In genomic region chr11:73761403-73761945, GRCh38 we compare ENCODE assay signal across 7 cellular contexts. TPM values are rescaled to one million over a fixed set of nuclear protein-coding genes. Genes with fewer than 3 reads are reported as not detected.
DNase-seq lines count a peak whose midpoint lies in the region; ATAC-seq, FAIRE-seq and TF ChIP-seq lines count a peak whose summit lies in the region.

No MANE protein-coding gene starts in this region.

- no TSS peak for BruUV-seq in OCI-LY7 (replicated peaks; lab: Mats Ljungman, UMichigan)

- H3K4me2 ChIP-seq in OCI-LY7 (ENCODE audit: low read length): peak overlapping the region; percentile 57

- peak overlapping the region; percentile 31 for H3K4me3 ChIP-seq in H7 (ENCODE audit: insufficient read depth, low read depth, low read length)
- H3K4me3 ChIP-seq in OCI-LY7 (ENCODE audit: low read depth, low read length, poor library complexity, severe bottlenecking): peak overlapping the region; percentile 86
- H3K4me3 ChIP-seq in pancreas: peak overlapping the region in 3 of 4 donors; percentile 2 to 76 (median 35)

- H3K9me2 ChIP-seq in OCI-LY7 (ENCODE audit: insufficient read depth, low read length): no peaks in the 10 kb centered on the region

- peak in 2 of 4 donors; percentile 11 to 15 for ATAC-seq in pancreas

- H2AFZ ChIP-seq in OCI-LY7 (ENCODE audit: low read length): peak overlapping the region; percentile 88

- no peak for FAIRE-seq in pancreas (lab: Jason Lieb, UNC)

- CTCF ChIA-PET in OCI-LY7 (lab: Charles Lee; ENCODE audit: unreplicated experiment): interaction anchor here (0.6 to 1.4 kb wide), 2 partner anchors 18 to 24 kb away, joined by 3 read pairs; no protein-coding TSS in a partner anchor

- H3K36me3 ChIP-seq in H7 (replicated peaks; ENCODE audit: control insufficient read depth, insufficient read depth, low read length) (no peaks in the 10 kb centered on the region), OCI-LY7 (ENCODE audit: insufficient read depth, low read length) (peaks cover 6% of the 10 kb centered on the region; the same call in 1 of the 2 replicates), pancreas (no peaks in the 10 kb centered on the region)

- no peak for DNase-seq in H7
- no peak for DNase-seq in OCI-LY7 (ENCODE audit: low spot score)
- no peak for DNase-seq in epithelial cell of prostate (ENCODE audit: low read depth, low spot score)
- peak in 5 of 6 donors; percentile 22 to 54 (median 48) for DNase-seq in pancreas
- no peak for DNase-seq in germinal center (ENCODE audit: low spot score)
- no peak for DNase-seq in kidney glomerular epithelial cell (lab: John Stamatoyannopoulos, UW)
- DNase-seq in NOMO-1 (lab: John Stamatoyannopoulos, UW; ENCODE audit: unreplicated experiment in 2 of 2): no peak

- H3K79me2 ChIP-seq in OCI-LY7 (ENCODE audit: insufficient read depth, low read depth, low read length): peaks cover 36% of the 10 kb centered on the region

- POLR2A ChIA-PET in OCI-LY7 (lab: Charles Lee): interaction anchor here (0.6 to 5.4 kb wide), 7 partner anchors 13 to 123 kb away, joined by 3 to 52 read pairs (median 5); partner anchors contain the start of gene MRPL48

- 45 to 48% methylated on average over 15 to 16 of the region's 16 CpGs for WGBS in pancreas, 2 donors

- H3K4me1 ChIP-seq in OCI-LY7 (ENCODE audit: insufficient read depth, low read length, poor library complexity, severe bottlenecking) (peaks cover 22% of the 10 kb centered on the region), pancreas (peaks cover 11 to 19% (median 14%) of the 10 kb centered on the region in 3 donors)

- H3K9me3 ChIP-seq in OCI-LY7 (ENCODE audit: low read length): no peaks in the 10 kb centered on the region
- H3K9me3 ChIP-seq in pancreas: no peaks in the 10 kb centered on the region

- peaks cover 14% of the 10 kb centered on the region; the same call in 1 of the 2 replicates for H4K20me1 ChIP-seq in OCI-LY7 (ENCODE audit: insufficient read depth, low read length)

- peak; percentile 11; the same call in 1 of the 2 replicates for TF ChIP-seq CTCF in OCI-LY7 (conservative IDR thresholded peaks at IDR 0.05; ENCODE audit: low read length)
- peak in 1 of 4 donors; percentile 0 for TF ChIP-seq CTCF in pancreas (IDR thresholded peaks at IDR 0.05)

- H3K27ac ChIP-seq in OCI-LY7 (ENCODE audit: low read depth, low read length, poor library complexity, severe bottlenecking) (no peak overlapping the region), epithelial cell of prostate (peak overlapping the region; percentile 86), pancreas (peak overlapping the region; percentile 53 to 96 (median 70))

- intact Hi-C loops in OCI-LY7 (cut with micrococcal nuclease; ENCODE audit: unreplicated experiment) (loop anchor here (1.0 kb wide), 3 partner anchors 18 to 115 kb away; partner anchors contain the start of genes COA4, MRPL48 and PAAF1), pancreas (cut with DNase I) (no loop called here)

- H3K27me3 ChIP-seq in H7 (ENCODE audit: control insufficient read depth, insufficient read depth, low read length) (no peaks in the 10 kb centered on the region), pancreas (no peaks in the 10 kb centered on the region)

RNA-seq across cellular contexts. Expression of gene RAB6A, which starts 0.6 kb away (rescaled TPM):
- total RNA-seq in H7 (2014; rRNA removed; shearing (Covaris generic)): 63.4 and 73.0 TPM in 2 replicates
- total RNA-seq in OCI-LY7 (2014; rRNA removed; shearing (Covaris generic)): 45.3 and 46.5 TPM in 2 replicates
- total RNA-seq in OCI-LY7 (2022) (70.4 and 72.9 TPM in 2 replicates), pancreas (10 to 100 TPM; 44.4 to 80.5 (median 57.9) TPM)
- 10 to 100 TPM; 19.2 to 29.7 TPM for polyA plus RNA-seq in pancreas

RNA-seq across cellular contexts. Expression of gene MRPL48, which starts 26.2 kb away (rescaled TPM):
- total RNA-seq in H7 (2014; rRNA removed; shearing (Covaris generic)): 57.7 and 58.7 TPM in 2 replicates
- 167 and 180 TPM in 2 replicates for total RNA-seq in OCI-LY7 (2014; rRNA removed; shearing (Covaris generic))
- total RNA-seq in OCI-LY7 (2022): 63.9 and 64.4 TPM in 2 replicates
- total RNA-seq in pancreas: 10 to 100 TPM; 11.8 to 19.4 (median 17.1) TPM
- polyA plus RNA-seq in pancreas: 10 to 100 TPM; 19.4 to 22.5 TPM

Comparison
In these comparisons a context has a peak if more than half of its experiments do, and no peak if none do; other contexts are left out.
1. DNase-seq: peak in pancreas (5 of 6); none in H7 (single experiment), OCI-LY7 (single experiment), epithelial cell of prostate (single experiment), germinal center (single experiment), kidney glomerular epithelial cell (single experiment) and NOMO-1 (0 of 2).
2. H3K4me3 ChIP-seq: peak in every context shown above with its lines; median percentile 86 in OCI-LY7; 35 in pancreas; 31 in H7.